ENCODE assay signal across 1 cellular context in genomic region chr9:124602632-124603031, GRCh38.
TF ChIP-seq lines count a peak whose summit lies in the region.

No MANE protein-coding gene starts in this region.

TF ChIP-seq in HepG2, 621 proteins besides CTCF, POLR2A, EP300 and RAD21 (continued from another document):
- no peak for TF ChIP-seq MAZ (IDR thresholded peaks at IDR 0.05; ENCODE audit: borderline replicate concordance, low read depth, low read length)
- TF ChIP-seq MAZ (CRISPR knock-in tag; IDR thresholded peaks at IDR 0.05; ENCODE audit: low read depth): no peak
- no peak for TF ChIP-seq DRAP1 (CRISPR knock-in tag; IDR thresholded peaks at IDR 0.05)
- no peak for TF ChIP-seq KDM4B (CRISPR knock-in tag; IDR thresholded peaks at IDR 0.05)
- no peak for TF ChIP-seq NFKB2 (CRISPR knock-in tag; IDR thresholded peaks at IDR 0.05; ENCODE audit: borderline replicate concordance)
- TF ChIP-seq ZNF136 (CRISPR knock-in tag; IDR thresholded peaks at IDR 0.05; ENCODE audit: low read depth): no peak
- TF ChIP-seq ZNF251 (CRISPR knock-in tag; IDR thresholded peaks at IDR 0.05): no peak
- no peak for TF ChIP-seq SP4 (CRISPR knock-in tag; IDR thresholded peaks at IDR 0.05)
- no peak for TF ChIP-seq ZMYM4 (CRISPR knock-in tag; IDR thresholded peaks at IDR 0.05)
